Comparison of ENCODE assay signal across 8 cellular contexts in the genomic region with DNA sequence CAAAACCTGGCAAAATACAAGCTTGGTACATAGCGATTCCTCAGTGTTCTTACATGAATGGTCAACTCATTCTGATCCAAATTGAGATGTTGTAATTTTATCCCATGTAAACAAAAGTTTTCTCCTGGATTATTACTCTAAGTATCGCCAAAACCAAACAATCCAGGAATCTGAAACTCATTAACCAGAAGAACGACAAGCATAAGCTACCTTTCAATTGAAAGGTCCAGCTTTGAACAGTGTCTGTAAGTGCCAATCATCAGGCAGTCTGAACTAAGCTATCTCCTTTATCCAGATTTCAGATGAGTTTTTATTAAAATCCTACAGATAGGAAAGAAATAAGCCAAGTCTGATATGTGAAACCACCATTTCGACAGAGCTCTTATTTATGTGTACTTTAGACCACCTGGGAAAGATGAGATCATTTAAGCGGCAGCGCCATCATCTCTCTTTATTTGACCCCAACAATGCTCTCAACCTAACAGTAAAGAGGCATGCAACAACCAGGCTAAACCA. TPM values are rescaled to one million over a fixed set of nuclear protein-coding genes. Genes with fewer than 3 reads are reported as not detected.
DNase-seq lines count a peak whose midpoint lies in the region; ATAC-seq and TF ChIP-seq lines count a peak whose summit lies in the region.

No MANE protein-coding gene starts in this region.

- H3K27ac Mint-ChIP-seq in CD14-positive monocyte: peak overlapping the region in 5 of 7 donors; percentile 85 to 96 (median 86)
- H3K27ac Mint-ChIP-seq in natural killer cell: peak overlapping the region; percentile 93 to 97

- intact Hi-C loops in CD14-positive monocyte (cut with micrococcal nuclease): loop anchor here in 1 of 2 donors (10.0 kb wide), 1 partner anchor 230 kb away; a partner anchor contains a TSS
- intact Hi-C loops in natural killer cell (cut with micrococcal nuclease): loop anchor here (5.0 kb wide), 2 partner anchors 163 to 318 kb away; a partner anchor contains a TSS

- H3K4me1 ChIP-seq in KMS-11 (ENCODE audit: low read depth, poor library complexity, severe bottlenecking): peaks cover 48% of the 10 kb centered on the region

- ATAC-seq in natural killer cell: no peak
- no peak for ATAC-seq in GM18907 (IDR thresholded peaks at IDR 0.05; ENCODE audit: unreplicated experiment)

- no peak overlapping the region for H2AFZ ChIP-seq in KMS-11 (ENCODE audit: low read depth)

- H3K79me2 ChIP-seq in KMS-11 (ENCODE audit: insufficient read depth, low read depth): peaks cover 66% of the 10 kb centered on the region

- no peak for DNase-seq in CD14-positive monocyte (ENCODE audit: low spot score)
- peak; percentile 14 for DNase-seq in cerebellar cortex (ENCODE audit: low spot score)
- no peak for DNase-seq in natural killer cell
- no peak for DNase-seq in ecto neural progenitor cell (ENCODE audit: low spot score)
- no peak for DNase-seq in COLO829 (ENCODE audit: low spot score)
- DNase-seq in H4 (ENCODE audit: low spot score): no peak

- H3K36me3 ChIP-seq in KMS-11 (ENCODE audit: insufficient read depth): no peaks in the 10 kb centered on the region

- H3K9me3 Mint-ChIP-seq in CD14-positive monocyte (peaks cover 0 to 3% (median 0%) of the 10 kb centered on the region in 7 donors), natural killer cell (no peaks in the 10 kb centered on the region)

- no peaks in the 10 kb centered on the region for H3K27me3 ChIP-seq in KMS-11 (ENCODE audit: insufficient read depth, low read depth)

- peaks cover 3 to 8% of the 10 kb centered on the region in 2 donors for H3K36me3 Mint-ChIP-seq in CD14-positive monocyte
- no peaks in the 10 kb centered on the region for H3K36me3 Mint-ChIP-seq in natural killer cell

- TF ChIP-seq CTCF in CD14-positive monocyte (IDR thresholded peaks at IDR 0.05) (no peak), KMS-11 (conservative IDR thresholded peaks at IDR 0.05; ENCODE audit: low read depth, low read length) (no peak), natural killer cell (IDR thresholded peaks at IDR 0.05) (no peak)

- H4K20me1 ChIP-seq in KMS-11 (ENCODE audit: insufficient read depth): peaks cover 46% of the 10 kb centered on the region

- peak overlapping the region; percentile 87; the same call in 1 of the 2 replicates for H3K9ac ChIP-seq in KMS-11

- H3K4me2 ChIP-seq in KMS-11: peak overlapping the region; percentile 87

- H3K4me3 Mint-ChIP-seq in CD14-positive monocyte (peak overlapping the region; percentile 94 to 98), natural killer cell (peak overlapping the region; percentile 93)

- peaks cover 35% of the 10 kb centered on the region for H3K4me1 Mint-ChIP-seq in CD14-positive monocyte
- H3K4me1 Mint-ChIP-seq in natural killer cell: peaks cover 72% of the 10 kb centered on the region in 2 donors

- H3K27me3 Mint-ChIP-seq in CD14-positive monocyte (ENCODE audit: low read depth in 3 of 3) (no peaks in the 10 kb centered on the region), natural killer cell (ENCODE audit: low read depth in 2 of 2) (no peaks in the 10 kb centered on the region)

- H3K27ac ChIP-seq in KMS-11: peak overlapping the region; percentile 82

- no peak overlapping the region for H3K4me3 ChIP-seq in KMS-11 (IDR thresholded peaks at IDR 0.05; ENCODE audit: insufficient read depth, low read depth, low read length)

RNA-seq across cellular contexts. Expression of a gene that starts 2.3 kb away (rescaled TPM):
- 1 to 10 TPM; 2.3 to 5.2 TPM for polyA plus RNA-seq in CD14-positive monocyte
- total RNA-seq in natural killer cell: 100 to 1,000 TPM; 189 to 205 (median 202) TPM
- total RNA-seq in H4 (2014; rRNA removed; shearing (Covaris generic)): 29.1 and 34.2 TPM in 2 replicates
